ENCODE assay signal across 9 cellular contexts in genomic region chr1:180343931-180344406, GRCh38.
DNase-seq lines count a peak whose midpoint lies in the region; ATAC-seq, FAIRE-seq and TF ChIP-seq lines count a peak whose summit lies in the region.
"Had no signal": no experiment of that assay in that cellular context is flagged by ENCODE, and none has a peak within 500 bp of the region (broad histone marks: within the 10 kb centered on the region; RNA-seq: fewer than 3 reads in every experiment).

No MANE protein-coding gene starts in this region.

- no peak overlapping the region for H3K4me3 ChIP-seq in suprapubic skin
- H3K4me3 ChIP-seq: lung had no signal

- no peak overlapping the region for H3K27ac Mint-ChIP-seq in activated CD4-positive, alpha-beta memory T cell treated with anti-CD3 and anti-CD28 coated beads, Interleukin-2, amount 10 ng/mL, durations not matched to agents 7 days and 5 days

- H3K27ac ChIP-seq in suprapubic skin, result no peak overlapping the region

- peaks cover under 1% of the 10 kb centered on the region for H3K4me1 Mint-ChIP-seq in activated CD4-positive, alpha-beta memory T cell treated with anti-CD3 and anti-CD28 coated beads, Interleukin-2, amount 10 ng/mL, durations not matched to agents 7 days and 5 days

- H3K27me3 ChIP-seq in suprapubic skin, result no peaks in the 10 kb centered on the region

- H3K4me1 ChIP-seq in suprapubic skin, result peaks cover 7% of the 10 kb centered on the region

- peak; percentile 80 for ATAC-seq in HG02763 (IDR thresholded peaks at IDR 0.05; ENCODE audit: unreplicated experiment)

- no peaks in the 10 kb centered on the region for H3K36me3 ChIP-seq in suprapubic skin

- no peaks in the 10 kb centered on the region for H3K9me3 Mint-ChIP-seq in activated CD4-positive, alpha-beta memory T cell treated with anti-CD3 and anti-CD28 coated beads, Interleukin-2, amount 10 ng/mL, durations not matched to agents 7 days and 5 days

- DNase-seq in DMS79 treated with DMSO at 0.1 percent for 48 hours (lab: John Stamatoyannopoulos, UW) (peak; percentile 96), NCI-H2107 treated with DMSO at 0.1 percent for 48 hours (lab: John Stamatoyannopoulos, UW; ENCODE audit: unreplicated experiment) (peak; percentile 98), cerebellar cortex (ENCODE audit: low spot score) (peak; percentile 84), GM12891 (ENCODE audit: insufficient read length, low spot score) (no peak), suprapubic skin (ENCODE audit: low spot score in 2 of 2) (no peak)
- no peak for DNase-seq in activated CD4-positive, alpha-beta memory T cell treated with anti-CD3 and anti-CD28 coated beads, Interleukin-2, amount 10 ng/mL, durations not matched to agents 7 days and 5 days
- no peak for DNase-seq in stimulated activated CD4-positive, alpha-beta T cell treated with anti-CD3 and anti-CD28 coated beads, Interleukin-4, amount 100 ng/mL, for 4 hours

- CTCF ChIA-PET in activated CD4-positive, alpha-beta memory T cell treated with anti-CD3 and anti-CD28 coated beads, Interleukin-2, amount 10 ng/mL, durations not matched to agents 7 days and 5 days (lab: Charles Lee), result no interaction called here

- FAIRE-seq in GM12891 (lab: Jason Lieb, UNC), result no peak

- H3K4me3 Mint-ChIP-seq in activated CD4-positive, alpha-beta memory T cell treated with anti-CD3 and anti-CD28 coated beads, Interleukin-2, amount 10 ng/mL, durations not matched to agents 7 days and 5 days, result no peak overlapping the region

- H3K36me3 Mint-ChIP-seq in activated CD4-positive, alpha-beta memory T cell treated with anti-CD3 and anti-CD28 coated beads, Interleukin-2, amount 10 ng/mL, durations not matched to agents 7 days and 5 days (ENCODE audit: low read depth), result peaks cover 3% of the 10 kb centered on the region

- POLR2A ChIA-PET in activated CD4-positive, alpha-beta memory T cell treated with anti-CD3 and anti-CD28 coated beads, Interleukin-2, amount 10 ng/mL, durations not matched to agents 7 days and 5 days (lab: Charles Lee), result no interaction called here

- H3K27me3 Mint-ChIP-seq in activated CD4-positive, alpha-beta memory T cell treated with anti-CD3 and anti-CD28 coated beads, Interleukin-2, amount 10 ng/mL, durations not matched to agents 7 days and 5 days, result no peaks in the 10 kb centered on the region

- no peak for TF ChIP-seq POLR2A in GM12891 (IDR thresholded peaks at IDR 0.05; ENCODE audit: low read depth, low read length)
- no peak for TF ChIP-seq POLR2A in suprapubic skin (IDR thresholded peaks at IDR 0.05)

- no peak for TF ChIP-seq EP300 in suprapubic skin (IDR thresholded peaks at IDR 0.05)

- TF ChIP-seq CTCF in suprapubic skin (IDR thresholded peaks at IDR 0.05), result no peak

- H3K9me3 ChIP-seq in suprapubic skin, result no peaks in the 10 kb centered on the region

TF ChIP-seq in GM12891, 5 proteins besides CTCF, POLR2A, EP300 and RAD21:
- no peak for TF ChIP-seq TAF1 (IDR thresholded peaks at IDR 0.05; ENCODE audit: low read depth, low read length)
- TF ChIP-seq SPI1 (IDR thresholded peaks at IDR 0.05; ENCODE audit: low read depth, low read length), result no peak
- no peak for TF ChIP-seq POLR2AphosphoS5 (IDR thresholded peaks at IDR 0.05; ENCODE audit: low read depth, low read length)
- no peak for TF ChIP-seq PAX5 (IDR thresholded peaks at IDR 0.05; ENCODE audit: insufficient read depth, low read length, severe bottlenecking)
- no peak for TF ChIP-seq POU2F2 (IDR thresholded peaks at IDR 0.05; ENCODE audit: low read depth, low read length)

Comparison
In these comparisons a context has a peak if more than half of its experiments do, and no peak if none do; other contexts are left out.
1. DNase-seq: peak in DMS79 treated with DMSO at 0.1 percent for 48 hours (single experiment), NCI-H2107 treated with DMSO at 0.1 percent for 48 hours (single experiment) and cerebellar cortex (single experiment); none in activated CD4-positive, alpha-beta memory T cell treated with anti-CD3 and anti-CD28 coated beads, Interleukin-2, amount 10 ng/mL, durations not matched to agents 7 days and 5 days (single experiment), GM12891 (single experiment), stimulated activated CD4-positive, alpha-beta T cell treated with anti-CD3 and anti-CD28 coated beads, Interleukin-4, amount 100 ng/mL, for 4 hours (0 of 2) and suprapubic skin (0 of 2).